In genomic region chr10:132352462-132353308, GRCh38 we compare ENCODE assay signal across 8 cellular contexts. TPM values are rescaled to one million over a fixed set of nuclear protein-coding genes. Genes with fewer than 3 reads are reported as not detected.
DNase-seq lines count a peak whose midpoint lies in the region; ATAC-seq and TF ChIP-seq lines count a peak whose summit lies in the region.
"Not testable (repeated sequence)": the region's sequence is repeated elsewhere in the genome, so short reads cannot be mapped to it uniquely, and the experiment has no call there.

No MANE protein-coding gene starts in this region.

- H3K9ac ChIP-seq in MM.1S (ENCODE audit: low read length), result not testable (repeated sequence)

- not testable (repeated sequence) for H3K4me3 Mint-ChIP-seq in T-helper 2 cell treated with Interferon-gamma antibody and Interleukin-4, amounts not matched to agents 5 μg/mL and 100 μg/mL, for 36 hours

- not testable (repeated sequence) for H3K9me2 ChIP-seq in MM.1S (replicated peaks; ENCODE audit: insufficient read depth, low read length)

- DNase-seq in AG08395 (ENCODE audit: low spot score) (peak; percentile 84), MM.1S (peak; percentile 26), activated gamma-delta T cell treated with Interleukin-2 at 50 U/mL for 16 hours (peak; percentile 75), lung (ENCODE audit: low spot score) (peak; percentile 65)
- DNase-seq in T-helper 2 cell treated with Interferon-gamma antibody and Interleukin-4, amounts not matched to agents 5 μg/mL and 100 μg/mL, for 36 hours (ENCODE audit: low spot score), result peak; percentile 38
- DNase-seq in esophagus muscularis mucosa (ENCODE audit: extremely low spot score), result not testable (repeated sequence)
- peak; percentile 77 to 82 for DNase-seq in stimulated activated CD4-positive, alpha-beta T cell treated with anti-CD3 and anti-CD28 coated beads, Interleukin-2, amount 100 ng/mL, for 48 hours

- H2AFZ ChIP-seq in MM.1S (ENCODE audit: low read length), result not testable (repeated sequence)

- H3K27me3 Mint-ChIP-seq in T-helper 2 cell treated with Interferon-gamma antibody and Interleukin-4, amounts not matched to agents 5 μg/mL and 100 μg/mL, for 36 hours (ENCODE audit: low read depth), result not testable (repeated sequence)

- H3K9me3 ChIP-seq in MM.1S (replicated peaks; ENCODE audit: insufficient read depth, low read length); esophagus muscularis mucosa; lung (ENCODE audit: control insufficient read depth in 2 of 2, insufficient read depth in 1 of 2, low read length in 1 of 2): not testable (repeated sequence)

- not testable (repeated sequence) for TF ChIP-seq EP300 in esophagus muscularis mucosa (IDR thresholded peaks at IDR 0.05)

- not testable (repeated sequence) for H3K27ac Mint-ChIP-seq in T-helper 2 cell treated with Interferon-gamma antibody and Interleukin-4, amounts not matched to agents 5 μg/mL and 100 μg/mL, for 36 hours

- WGBS in esophagus muscularis mucosa, result 40% methylated on average over 36 of the region's 44 CpGs
- WGBS in lung, 2 donors, result 50 to 66% methylated on average over 22 to 40 of the region's 44 CpGs

- not testable (repeated sequence) for H3K27me3 ChIP-seq in MM.1S (replicated peaks; ENCODE audit: insufficient read depth, low read length); esophagus muscularis mucosa; lung (ENCODE audit: control insufficient read depth, insufficient read depth)

- not testable (repeated sequence) for H3K27ac ChIP-seq in MM.1S (ENCODE audit: low read length); esophagus muscularis mucosa (replicated peaks in 1 of 4); lung (ENCODE audit: low read depth in 1 of 2, low read length in 1 of 2)

- peak; percentile 70 for ATAC-seq in GM18867 (IDR thresholded peaks at IDR 0.05; ENCODE audit: unreplicated experiment)
- ATAC-seq in lung (ENCODE audit: insufficient read depth, low FRiP score), result peak; percentile 71

- H3K79me2 ChIP-seq in MM.1S (ENCODE audit: low read length), result not testable (repeated sequence)

- TF ChIP-seq CTCF in MM.1S (IDR thresholded peaks at IDR 0.05; ENCODE audit: low read length), result peak; percentile 53
- peak; percentile 63 to 85 (median 75) for TF ChIP-seq CTCF in esophagus muscularis mucosa (IDR thresholded peaks at IDR 0.05)
- peak; percentile 72 for TF ChIP-seq CTCF in lung (IDR thresholded peaks at IDR 0.05; ENCODE audit: control extremely low read depth, extremely low read depth)

- H3K9me3 Mint-ChIP-seq in T-helper 2 cell treated with Interferon-gamma antibody and Interleukin-4, amounts not matched to agents 5 μg/mL and 100 μg/mL, for 36 hours, result not testable (repeated sequence)

- H3K4me2 ChIP-seq in MM.1S (ENCODE audit: low read depth, low read length), result not testable (repeated sequence)

- intact Hi-C loops in esophagus muscularis mucosa (cut with DNase I), result loop anchor here (1.0 kb wide), 1 partner anchor 129 kb away; no protein-coding TSS in a partner anchor

- not testable (repeated sequence) for H3K4me3 ChIP-seq in MM.1S (ENCODE audit: low read length); esophagus muscularis mucosa; lung

- not testable (repeated sequence) for H4K20me1 ChIP-seq in MM.1S (ENCODE audit: insufficient read depth, low read length)

- H3K36me3 ChIP-seq in MM.1S (replicated peaks; ENCODE audit: insufficient read depth, low read length), result not testable (repeated sequence)
- peaks cover 0 to 56% (median 25%) of the 10 kb centered on the region in 4 donors for H3K36me3 ChIP-seq in esophagus muscularis mucosa
- H3K36me3 ChIP-seq in lung (ENCODE audit: control insufficient read depth in 2 of 2, insufficient read depth in 2 of 2, low read length in 2 of 2), result peaks cover 0 to 11% of the 10 kb centered on the region in 2 donors

- H3K36me3 Mint-ChIP-seq in T-helper 2 cell treated with Interferon-gamma antibody and Interleukin-4, amounts not matched to agents 5 μg/mL and 100 μg/mL, for 36 hours (ENCODE audit: low read depth), result not testable (repeated sequence)

- not testable (repeated sequence) for H3K4me1 ChIP-seq in MM.1S (ENCODE audit: low read length); esophagus muscularis mucosa; lung (ENCODE audit: control insufficient read depth in 2 of 2, insufficient read depth in 2 of 2, low read length in 2 of 2)

- not testable (repeated sequence) for H3F3A ChIP-seq in MM.1S (ENCODE audit: insufficient read depth, low read length)

- not testable (repeated sequence) for TF ChIP-seq POLR2A in esophagus muscularis mucosa (IDR thresholded peaks at IDR 0.05; ENCODE audit: low read depth)

- H3K4me1 Mint-ChIP-seq in T-helper 2 cell treated with Interferon-gamma antibody and Interleukin-4, amounts not matched to agents 5 μg/mL and 100 μg/mL, for 36 hours (ENCODE audit: low read depth), result not testable (repeated sequence)

RNA-seq across cellular contexts. Expression of gene LRRC27, which starts 20.7 kb away (rescaled TPM):
- total RNA-seq in esophagus muscularis mucosa (10 to 100 TPM in 2 of 4 donors, 1 to 10 TPM in 2; 5.8 to 19.1 (median 9.5) TPM), lung (10 to 100 TPM; 16.1 to 25.5 TPM)
- 10 to 100 TPM in 1 of 2 donors, 1 to 10 TPM in 1; 5.8 to 18.3 TPM for polyA plus RNA-seq in lung

RNA-seq across cellular contexts. Expression of gene PWWP2B, which starts 44.3 kb away (rescaled TPM):
- 10 to 100 TPM; 11.8 to 25.5 (median 14.3) TPM for total RNA-seq in esophagus muscularis mucosa
- total RNA-seq in lung, result 10 to 100 TPM; 20.1 to 33.4 TPM
- polyA plus RNA-seq in lung, result 10 to 100 TPM; 20.1 to 22.1 TPM

RNA-seq across cellular contexts. Expression of gene STK32C, which starts 44.9 kb away (rescaled TPM):
- total RNA-seq in esophagus muscularis mucosa (10 to 100 TPM in 1 of 4 donors, 1 to 10 TPM in 3; 4.8 to 10.9 (median 7.8) TPM), lung (10 to 100 TPM in 1 of 2 donors, 1 to 10 TPM in 1; 5.1 to 22.0 TPM)
- polyA plus RNA-seq in lung, result 10 to 100 TPM; 15.7 to 16.9 TPM
